ENCODE assay signal across 1 cellular context in the genomic region with DNA sequence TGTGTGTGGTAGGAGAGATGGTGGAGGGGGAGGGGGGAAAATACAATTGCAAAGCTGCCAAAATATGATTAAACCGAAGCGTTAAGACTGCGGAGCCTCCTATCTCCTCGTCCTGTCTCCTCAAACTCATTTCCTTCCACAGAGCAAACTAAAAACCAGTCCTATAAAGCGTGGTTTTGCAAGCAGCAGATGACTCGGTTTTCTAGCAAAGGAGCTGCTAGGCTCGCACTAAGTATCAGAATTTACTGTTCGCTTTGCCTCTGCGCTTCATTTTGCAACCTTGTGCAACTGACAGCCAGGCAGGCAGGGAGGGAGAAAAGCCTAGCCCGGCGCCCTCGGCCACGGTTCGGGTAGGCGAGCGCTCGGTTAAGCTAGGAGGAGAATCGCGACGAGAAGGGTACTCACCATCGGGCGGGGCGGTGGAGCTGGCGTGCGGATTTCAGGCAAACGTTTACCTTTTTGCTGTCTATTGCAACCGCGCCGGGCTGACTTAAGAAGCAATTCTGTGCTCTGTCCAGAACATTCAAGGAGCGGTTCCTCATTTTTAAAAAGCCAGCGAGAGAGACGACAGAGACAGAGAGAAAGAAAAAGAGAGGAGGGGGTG.
TF ChIP-seq lines count a peak whose summit lies in the region.

No MANE protein-coding gene starts in this region.

TF ChIP-seq in HEK293, 187 proteins besides CTCF, POLR2A, EP300 and RAD21 (continued from another document):
- TF ChIP-seq, protein P1, sequence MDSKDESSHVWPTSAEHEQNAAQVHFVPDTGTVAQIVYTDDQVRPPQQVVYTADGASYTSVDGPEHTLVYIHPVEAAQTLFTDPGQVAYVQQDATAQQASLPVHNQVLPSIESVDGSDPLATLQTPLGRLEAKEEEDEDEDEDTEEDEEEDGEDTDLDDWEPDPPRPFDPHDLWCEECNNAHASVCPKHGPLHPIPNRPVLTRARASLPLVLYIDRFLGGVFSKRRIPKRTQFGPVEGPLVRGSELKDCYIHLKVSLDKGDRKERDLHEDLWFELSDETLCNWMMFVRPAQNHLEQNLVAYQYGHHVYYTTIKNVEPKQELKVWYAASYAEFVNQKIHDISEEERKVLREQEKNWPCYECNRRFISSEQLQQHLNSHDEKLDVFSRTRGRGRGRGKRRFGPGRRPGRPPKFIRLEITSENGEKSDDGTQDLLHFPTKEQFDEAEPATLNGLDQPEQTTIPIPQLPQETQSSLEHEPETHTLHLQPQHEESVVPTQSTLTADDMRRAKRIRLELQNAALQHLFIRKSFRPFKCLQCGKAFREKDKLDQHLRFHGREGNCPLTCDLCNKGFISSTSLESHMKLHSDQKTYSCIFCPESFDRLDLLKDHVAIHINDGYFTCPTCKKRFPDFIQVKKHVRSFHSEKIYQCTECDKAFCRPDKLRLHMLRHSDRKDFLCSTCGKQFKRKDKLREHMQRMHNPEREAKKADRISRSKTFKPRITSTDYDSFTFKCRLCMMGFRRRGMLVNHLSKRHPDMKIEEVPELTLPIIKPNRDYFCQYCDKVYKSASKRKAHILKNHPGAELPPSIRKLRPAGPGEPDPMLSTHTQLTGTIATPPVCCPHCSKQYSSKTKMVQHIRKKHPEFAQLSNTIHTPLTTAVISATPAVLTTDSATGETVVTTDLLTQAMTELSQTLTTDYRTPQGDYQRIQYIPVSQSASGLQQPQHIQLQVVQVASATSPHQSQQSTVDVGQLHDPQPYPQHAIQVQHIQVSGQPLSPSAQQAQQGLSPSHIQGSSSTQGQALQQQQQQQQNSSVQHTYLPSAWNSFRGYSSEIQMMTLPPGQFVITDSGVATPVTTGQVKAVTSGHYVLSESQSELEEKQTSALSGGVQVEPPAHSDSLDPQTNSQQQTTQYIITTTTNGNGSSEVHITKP (tag by site-specific recombination; IDR thresholded peaks at IDR 0.05) = no peak
- TF ChIP-seq ZBTB20 (tag by site-specific recombination; IDR thresholded peaks at IDR 0.05) = no peak
